In the genomic region with DNA sequence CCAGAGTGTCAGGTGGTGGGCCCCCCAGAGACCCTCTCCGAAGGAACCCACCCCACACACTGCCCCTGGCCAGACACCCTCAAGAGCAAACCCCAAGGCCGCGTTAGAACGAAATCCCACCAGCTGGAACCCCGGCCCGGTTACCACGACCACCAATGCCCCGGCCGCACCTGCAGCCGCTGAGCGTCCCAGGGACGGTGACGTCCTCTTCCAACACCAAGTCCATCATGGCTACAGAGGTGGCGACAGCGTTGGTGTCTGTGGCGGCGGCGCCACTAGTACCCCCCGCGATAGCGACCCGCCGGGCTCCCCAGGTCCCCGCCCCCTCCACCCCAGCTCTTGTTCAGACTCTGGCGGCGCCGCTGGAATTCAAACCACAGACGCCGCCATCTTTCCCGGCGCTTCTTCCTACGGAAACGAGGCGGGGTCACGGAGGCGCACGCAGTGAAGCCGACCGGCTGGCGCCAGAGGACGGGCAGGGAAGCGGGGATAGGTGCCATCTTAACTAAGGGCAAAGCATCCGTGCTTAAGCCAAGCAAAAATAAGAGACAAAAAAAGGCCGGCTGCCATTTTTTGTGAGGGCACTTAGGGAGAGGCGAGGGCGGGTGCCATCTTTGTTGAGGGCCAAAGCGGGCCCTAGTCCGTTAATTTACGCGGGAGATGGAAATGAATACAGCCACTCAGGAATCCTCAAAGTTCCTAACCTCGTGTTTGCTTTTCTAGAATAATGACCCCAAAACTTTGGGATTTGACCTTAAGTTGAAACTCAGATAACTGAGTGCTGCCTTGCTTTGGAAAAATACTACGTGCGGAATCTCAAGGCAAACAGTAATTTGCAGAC, we compare ENCODE assay signal across 8 cellular contexts. TPM values are rescaled to one million over a fixed set of nuclear protein-coding genes. Genes with fewer than 3 reads are reported as not detected.
DNase-seq lines count a peak whose midpoint lies in the region; ATAC-seq and TF ChIP-seq lines count a peak whose summit lies in the region.

A gene (minus strand): TSS at position 418 of the 841 bp plus-strand sequence. CDS start 189 bp downstream, at position 229.

- peaks cover 21% of the 10 kb centered on the region for H3K4me1 Mint-ChIP-seq in activated T-helper 17 cell treated with anti-CD3 and anti-CD28 coated beads, Interleukin-2, amount 50 U/mL, for 72 hours
- H3K4me1 Mint-ChIP-seq in naive thymus-derived CD4-positive, alpha-beta T cell, result peaks cover 29 to 68% (median 62%) of the 10 kb centered on the region in 7 donors
- peaks cover 21 to 57% of the 10 kb centered on the region in 2 donors for H3K4me1 Mint-ChIP-seq in stimulated activated naive B cell treated with anti-CD40 and anti-IgM and Interleukin-4, amounts not matched to agents 10 μg/mL and 1 μg/mL and 100 μg/mL, for 72 hours

- H3K4me1 ChIP-seq in fibroblast of lung (ENCODE audit: control insufficient read depth, extremely low read depth, insufficient read depth, low read length), result peaks cover 3% of the 10 kb centered on the region
- H3K4me1 ChIP-seq in naive thymus-derived CD4-positive, alpha-beta T cell (ENCODE audit: control insufficient read depth in 2 of 2, insufficient read depth in 2 of 2, low read length in 2 of 2), result peaks cover 15 to 17% of the 10 kb centered on the region in 2 donors

- H3K27me3 ChIP-seq in fibroblast of lung (ENCODE audit: control insufficient read depth, insufficient read depth, low read length), result no peaks in the 10 kb centered on the region
- H3K27me3 ChIP-seq in naive thymus-derived CD4-positive, alpha-beta T cell (ENCODE audit: control insufficient read depth in 2 of 2, insufficient read depth in 2 of 2, low read length in 2 of 2), result no peaks in the 10 kb centered on the region

- intact Hi-C loops in naive thymus-derived CD4-positive, alpha-beta T cell (cut with micrococcal nuclease), result loop anchor here (1.0 to 5.0 kb wide), 11 partner anchors 130 to 1512 kb away; a partner anchor contains a TSS

- H3K79me2 ChIP-seq in fibroblast of lung (ENCODE audit: control insufficient read depth, insufficient read depth, low read length), result peaks cover 31% of the 10 kb centered on the region

- peak within 1 kb of the TSS; percentile 76 for H3K9ac ChIP-seq in fibroblast of lung (ENCODE audit: insufficient read depth, low read length)

- no peaks in the 10 kb centered on the region for H3K36me3 ChIP-seq in fibroblast of lung (ENCODE audit: control insufficient read depth, insufficient read depth, low read length)
- peaks cover 0 to 8% (median 0%) of the 10 kb centered on the region in 3 experiments for H3K36me3 ChIP-seq in naive thymus-derived CD4-positive, alpha-beta T cell (ENCODE audit: control insufficient read depth in 2 of 3, insufficient read depth in 3 of 3, low read length in 3 of 3)

- peak within 1 kb of the TSS; percentile 76 for H3K27ac ChIP-seq in RWPE1
- H3K27ac ChIP-seq in fibroblast of lung (ENCODE audit: insufficient read depth, low read length), result peak within 1 kb of the TSS; percentile 81
- peak within 1 kb of the TSS; percentile 81 for H3K27ac ChIP-seq in naive thymus-derived CD4-positive, alpha-beta T cell (ENCODE audit: low read depth, low read length)

- DNase-seq in Daoy (ENCODE audit: low read depth), result peak; percentile 99
- DNase-seq in GOT3 (lab: John Stamatoyannopoulos, UW), result peak; percentile 63
- DNase-seq in LNCaP clone FGC (ENCODE audit: low read depth), result peak; percentile 97
- DNase-seq in RWPE1 (ENCODE audit: low spot score), result peak; percentile 98
- peak; percentile 98 for DNase-seq in fibroblast of lung (ENCODE audit: low read depth in 2 of 2)
- peak; percentile 77 to 94 (median 92) for DNase-seq in naive thymus-derived CD4-positive, alpha-beta T cell
- DNase-seq in stimulated activated naive B cell treated with anti-CD40 and anti-IgM and Interleukin-4, amounts not matched to agents 10 μg/mL and 1 μg/mL and 100 μg/mL, for 72 hours, result peak; percentile 91

- H3K27ac Mint-ChIP-seq in activated T-helper 17 cell treated with anti-CD3 and anti-CD28 coated beads, Interleukin-2, amount 50 U/mL, for 72 hours, result peak within 1 kb of the TSS; percentile 94
- H3K27ac Mint-ChIP-seq in naive thymus-derived CD4-positive, alpha-beta T cell, result peak within 1 kb of the TSS; percentile 88 to 95 (median 91)
- H3K27ac Mint-ChIP-seq in stimulated activated naive B cell treated with anti-CD40 and anti-IgM and Interleukin-4, amounts not matched to agents 10 μg/mL and 1 μg/mL and 100 μg/mL, for 72 hours, result peak within 1 kb of the TSS; percentile 97

- H3K4me3 ChIP-seq in LNCaP clone FGC (ENCODE audit: low read depth, low read length) (peak within 1 kb of the TSS; percentile 99), fibroblast of lung (replicated peaks in 1 of 4; ENCODE audit: control extremely low read depth in 1 of 4, insufficient read depth in 1 of 4, low read depth in 3 of 4, low read length in 4 of 4) (peak within 1 kb of the TSS; percentile 62 to 99 (median 86))
- peak within 1 kb of the TSS; percentile 85 for H3K4me3 ChIP-seq in naive thymus-derived CD4-positive, alpha-beta T cell (ENCODE audit: low read length)

- peaks cover 6% of the 10 kb centered on the region for H3K36me3 Mint-ChIP-seq in activated T-helper 17 cell treated with anti-CD3 and anti-CD28 coated beads, Interleukin-2, amount 50 U/mL, for 72 hours (ENCODE audit: low read depth)
- H3K36me3 Mint-ChIP-seq in naive thymus-derived CD4-positive, alpha-beta T cell, result peaks cover 0 to 23% (median 7%) of the 10 kb centered on the region in 5 donors
- peaks cover 12 to 17% of the 10 kb centered on the region in 2 donors for H3K36me3 Mint-ChIP-seq in stimulated activated naive B cell treated with anti-CD40 and anti-IgM and Interleukin-4, amounts not matched to agents 10 μg/mL and 1 μg/mL and 100 μg/mL, for 72 hours

- peak within 1 kb of the TSS; percentile 99 for H2AFZ ChIP-seq in fibroblast of lung (ENCODE audit: low read length)

- peak within 1 kb of the TSS; percentile 59 for H3K4me2 ChIP-seq in fibroblast of lung (ENCODE audit: extremely low read depth, insufficient read depth, low read length)

- no peaks in the 10 kb centered on the region for H4K20me1 ChIP-seq in fibroblast of lung (ENCODE audit: control insufficient read depth, extremely low read depth, insufficient read depth, low read length)

- CTCF ChIA-PET in RWPE1 (lab: Yijun Ruan, JAX), result interaction anchor here (0.6 to 0.7 kb wide), 2 partner anchors 21 to 458 kb away, joined by 3 to 5 read pairs; no protein-coding TSS in a partner anchor
- CTCF ChIA-PET in naive thymus-derived CD4-positive, alpha-beta T cell (lab: Charles Lee), result no interaction called here

- peak within 1 kb of the TSS; percentile 98 for H3K4me3 Mint-ChIP-seq in activated T-helper 17 cell treated with anti-CD3 and anti-CD28 coated beads, Interleukin-2, amount 50 U/mL, for 72 hours
- H3K4me3 Mint-ChIP-seq in naive thymus-derived CD4-positive, alpha-beta T cell, result peak within 1 kb of the TSS; percentile 86 to 98 (median 94)
- peak within 1 kb of the TSS; percentile 96 to 98 for H3K4me3 Mint-ChIP-seq in stimulated activated naive B cell treated with anti-CD40 and anti-IgM and Interleukin-4, amounts not matched to agents 10 μg/mL and 1 μg/mL and 100 μg/mL, for 72 hours

- TF ChIP-seq CTCF in LNCaP clone FGC (IDR thresholded peaks at IDR 0.05; ENCODE audit: control insufficient read depth, extremely low read depth, insufficient read depth) (no peak), RWPE1 (conservative IDR thresholded peaks at IDR 0.05; ENCODE audit: low read depth) (no peak), fibroblast of lung (conservative IDR thresholded peaks at IDR 0.05 in 1 of 2, IDR thresholded peaks at IDR 0.05 in 1 of 2; ENCODE audit: low read depth in 1 of 2, low read length in 2 of 2) (no peak)

- no peaks in the 10 kb centered on the region for H3K9me3 ChIP-seq in fibroblast of lung (ENCODE audit: control insufficient read depth, insufficient read depth, low read depth, low read length)
- no peaks in the 10 kb centered on the region for H3K9me3 ChIP-seq in naive thymus-derived CD4-positive, alpha-beta T cell (ENCODE audit: control insufficient read depth in 2 of 3, low read length in 3 of 3)

- ATAC-seq in activated T-helper 17 cell treated with anti-CD3 and anti-CD28 coated beads, Interleukin-2, amount 50 U/mL, for 72 hours (replicated peaks), result peak; percentile 99
- ATAC-seq in naive thymus-derived CD4-positive, alpha-beta T cell, result peak; percentile 99
- peak; percentile 94 for ATAC-seq in stimulated activated naive B cell treated with anti-CD40 and anti-IgM and Interleukin-4, amounts not matched to agents 10 μg/mL and 1 μg/mL and 100 μg/mL, for 72 hours (replicated peaks)

- no peaks in the 10 kb centered on the region for H3K9me3 Mint-ChIP-seq in activated T-helper 17 cell treated with anti-CD3 and anti-CD28 coated beads, Interleukin-2, amount 50 U/mL, for 72 hours
- H3K9me3 Mint-ChIP-seq in naive thymus-derived CD4-positive, alpha-beta T cell, result peaks cover 0 to 1% (median 0%) of the 10 kb centered on the region in 11 donors
- H3K9me3 Mint-ChIP-seq in stimulated activated naive B cell treated with anti-CD40 and anti-IgM and Interleukin-4, amounts not matched to agents 10 μg/mL and 1 μg/mL and 100 μg/mL, for 72 hours, result no peaks in the 10 kb centered on the region

- POLR2A ChIA-PET in RWPE1 (lab: Yijun Ruan, JAX; ENCODE audit: low non-redundant PET), result interaction anchor here (0.6 kb wide), 1 partner anchor 18 kb away, joined by 7 read pairs; no protein-coding TSS in a partner anchor
- POLR2A ChIA-PET in naive thymus-derived CD4-positive, alpha-beta T cell (lab: Charles Lee), result no interaction called here

- no peaks in the 10 kb centered on the region for H3K27me3 Mint-ChIP-seq in activated T-helper 17 cell treated with anti-CD3 and anti-CD28 coated beads, Interleukin-2, amount 50 U/mL, for 72 hours
- H3K27me3 Mint-ChIP-seq in naive thymus-derived CD4-positive, alpha-beta T cell, result peaks cover 0 to 3% (median 0%) of the 10 kb centered on the region in 5 donors
- H3K27me3 Mint-ChIP-seq in stimulated activated naive B cell treated with anti-CD40 and anti-IgM and Interleukin-4, amounts not matched to agents 10 μg/mL and 1 μg/mL and 100 μg/mL, for 72 hours, result no peaks in the 10 kb centered on the region

RNA-seq across cellular contexts. Expression of the gene that starts here (rescaled TPM):
- total RNA-seq in Daoy (2014; rRNA removed; shearing (Covaris generic)), result 34.0 and 35.8 TPM in 2 replicates
- 10 to 100 TPM; 65.9 to 68.4 TPM for total RNA-seq in activated T-helper 17 cell treated with anti-CD3 and anti-CD28 coated beads, Interleukin-2, amount 50 U/mL, for 72 hours
- total RNA-seq in fibroblast of lung, result 40.8 and 48.6 TPM in 2 replicates
- 17.7 and 38.4 TPM in 2 replicates for polyA plus RNA-seq in fibroblast of lung
- 16.1 and 27.6 TPM in 2 replicates for polyA plus RNA-seq in fibroblast of lung (2012)
- 11.5 and 39.2 TPM in 2 replicates for polyA minus RNA-seq in fibroblast of lung (ENCODE audit: low replicate concordance)
- 10 to 100 TPM; 62.2 to 98.1 (median 78.1) TPM for total RNA-seq in naive thymus-derived CD4-positive, alpha-beta T cell
- polyA plus RNA-seq in naive thymus-derived CD4-positive, alpha-beta T cell, result 10 to 100 TPM; 23.7 to 39.9 TPM

Comparison
In these comparisons a context has a peak if more than half of its experiments do, and no peak if none do; other contexts are left out.
1. Peak in every context shown above with its lines: DNase-seq, ATAC-seq, H3K4me3 ChIP-seq and H3K27ac ChIP-seq.